19 cellular contexts compared by ENCODE assay signal in the genomic region with DNA sequence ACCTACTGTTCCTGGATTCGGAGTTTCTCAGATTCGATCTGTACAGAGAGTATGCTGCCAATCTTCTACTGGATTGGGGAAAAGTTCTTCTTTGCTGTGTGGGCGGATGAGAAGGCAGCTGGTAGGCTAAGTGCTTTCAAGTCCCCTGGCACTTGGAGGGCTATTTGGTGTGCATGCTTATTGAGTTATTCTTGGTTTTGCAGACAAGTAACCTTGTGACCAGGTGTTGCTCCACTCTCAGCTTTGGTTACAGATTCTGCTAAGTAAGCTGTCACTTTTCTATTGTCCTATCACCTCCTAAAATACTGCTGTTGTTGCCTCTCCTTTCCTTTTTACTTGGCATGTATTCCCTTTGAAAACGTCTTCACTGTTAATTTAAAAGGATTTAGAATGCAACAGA.
DNase-seq lines count a peak whose midpoint lies in the region; FAIRE-seq and TF ChIP-seq lines count a peak whose summit lies in the region.
"Had no signal": no experiment of that assay in that cellular context is flagged by ENCODE, and none has a peak within 500 bp of the region (broad histone marks: within the 10 kb centered on the region; RNA-seq: fewer than 3 reads in every experiment).

No MANE protein-coding gene starts in this region.

- H3K27me3 ChIP-seq in H1 (replicated peaks in 1 of 4; ENCODE audit: control insufficient read depth in 3 of 4, extremely low read depth in 1 of 4, insufficient read depth in 3 of 4, low read length in 3 of 4), result no peaks in the 10 kb centered on the region
- no peaks in the 10 kb centered on the region for H3K27me3 ChIP-seq in thyroid gland
- H3K27me3 ChIP-seq: BLaER1 had no signal

- no peak overlapping the region for H2BK20ac ChIP-seq in H1 (ENCODE audit: low read length)

- no peaks in the 10 kb centered on the region for H3K79me1 ChIP-seq in H1 (ENCODE audit: low read depth, low read length)

- 0 out of 2 replicates have a peak overlapping the region, but pooled peaks have one; percentile 4 for H2AFZ ChIP-seq in H1 (ENCODE audit: low read length)

- POLR2A ChIA-PET in H1 (lab: Charles Lee; ENCODE audit: partially characterized antibody), result no interaction called here

- no peak for TF ChIP-seq EP300 in H1 (IDR thresholded peaks at IDR 0.05; ENCODE audit: borderline replicate concordance in 1 of 2, low read depth in 2 of 2, low read length in 2 of 2)

- H3K27ac ChIP-seq in H1 (ENCODE audit: low read depth, low read length) (no peak overlapping the region), thyroid gland (no peak overlapping the region)
- H3K27ac ChIP-seq: 22Rv1, BLaER1, C4-2B had no signal

- no peak overlapping the region for H2BK15ac ChIP-seq in H1 (ENCODE audit: low read length)

- no peaks in the 10 kb centered on the region for H3K36me3 ChIP-seq in H1 (ENCODE audit: control insufficient read depth in 2 of 4, insufficient read depth in 4 of 4, low read length in 3 of 4)
- no peaks in the 10 kb centered on the region for H3K36me3 ChIP-seq in thyroid gland
- H3K36me3 ChIP-seq: BLaER1 had no signal

- H3K9ac ChIP-seq in H1 (replicated peaks in 1 of 4; ENCODE audit: extremely low read depth in 1 of 4, low read depth in 3 of 4, low read length in 3 of 4), result no peak overlapping the region
- H3K9ac ChIP-seq: BLaER1 had no signal

- H3K9me3 ChIP-seq in H1 (ENCODE audit: insufficient read depth in 2 of 2, low read depth in 1 of 2, low read length in 1 of 2), result no peaks in the 10 kb centered on the region
- no peaks in the 10 kb centered on the region for H3K9me3 ChIP-seq in thyroid gland
- H3K9me3 ChIP-seq: BLaER1, Caco-2 had no signal

- intact Hi-C loops in thyroid gland (cut with DNase I), result no loop called here

- CTCF ChIA-PET in H1 (lab: Charles Lee; ENCODE audit: partially characterized antibody), result no interaction called here

- H3K18ac ChIP-seq in H1 (ENCODE audit: extremely low read depth, low read length), result no peak overlapping the region

- no peak overlapping the region for H3K14ac ChIP-seq in H1 (ENCODE audit: insufficient read length)

- no peaks in the 10 kb centered on the region for H3K79me2 ChIP-seq in H1 (ENCODE audit: control insufficient read depth in 1 of 2, insufficient read depth in 2 of 2, low read length in 2 of 2)

- no peak overlapping the region for H4K5ac ChIP-seq in H1 (ENCODE audit: insufficient read length, low read depth, low read length)

- peak; percentile 24 for DNase-seq in NCI-H2171 treated with DMSO at 0.1 percent for 48 hours (lab: John Stamatoyannopoulos, UW)
- DNase-seq in NCI-H2171 (lab: John Stamatoyannopoulos, UW), result no peak
- DNase-seq in H1 (ENCODE audit: low read depth in 1 of 2, low spot score in 2 of 2), result no peak
- peak; percentile 14 to 46 for DNase-seq in thyroid gland
- no peak for DNase-seq in NCI-H1092 (lab: John Stamatoyannopoulos, UW)
- DNase-seq in mesenteric fat pad (ENCODE audit: low spot score), result no peak
- DNase-seq: Caco-2; CD4-positive, CD25-positive, alpha-beta regulatory T cell; CD8-positive, alpha-beta T cell; DMS153; DND-41; GOT3; H9 had no signal

- no peak overlapping the region for H2BK5ac ChIP-seq in H1 (ENCODE audit: low read depth, low read length)

- H3K4ac ChIP-seq in H1 (replicated peaks; ENCODE audit: insufficient read length, low read depth, low read length), result no peak overlapping the region

- H2AK5ac ChIP-seq in H1 (ENCODE audit: low read depth, low read length), result no peak overlapping the region

- no peak overlapping the region for H2BK12ac ChIP-seq in H1 (ENCODE audit: low read depth, low read length)

- H3K4me2 ChIP-seq in H1 (ENCODE audit: insufficient read depth in 1 of 2, low read depth in 2 of 2, low read length in 2 of 2), result no peak overlapping the region
- H3K4me2 ChIP-seq: BLaER1 had no signal

- no peak for FAIRE-seq in H1 (lab: Jason Lieb, UNC)
- FAIRE-seq: A204.1, G401.6, GM12892 had no signal

- no peaks in the 10 kb centered on the region for H4K20me1 ChIP-seq in H1 (replicated peaks in 1 of 2; ENCODE audit: control insufficient read depth in 1 of 2, insufficient read depth in 2 of 2, low read length in 2 of 2)
- H4K20me1 ChIP-seq: BLaER1 had no signal

- no peak for TF ChIP-seq RAD21 in H1 (IDR thresholded peaks at IDR 0.05 in 1 of 2, conservative IDR thresholded peaks at IDR 0.05 in 1 of 2; ENCODE audit: low read depth in 2 of 2, low read length in 2 of 2)

- WGBS in H1 (ENCODE audit: extremely low coverage in 1 of 2, insufficient coverage in 1 of 2, insufficient read length in 1 of 2, insufficient replicate concordance in 2 of 2, low coverage in 1 of 2, low lambda C conversion rate in 2 of 2, missing lambda C conversion rate in 1 of 2), 2 experiments, result 95% methylated on average over 4 of the region's 4 CpGs; no CpG with 5 or more reads in 1 of the 2 experiments
- 50 to 56% methylated on average over 4 of the region's 4 CpGs for WGBS in thyroid gland, 2 donors

- H2BK120ac ChIP-seq in H1 (replicated peaks; ENCODE audit: low read depth, low read length), result no peak overlapping the region

- no peaks in the 10 kb centered on the region for H3K23me2 ChIP-seq in H1 (ENCODE audit: low read depth, low read length)

- no peaks in the 10 kb centered on the region for H3K4me1 ChIP-seq in H1 (replicated peaks in 1 of 4; ENCODE audit: control insufficient read depth in 3 of 4, insufficient read depth in 4 of 4, low read length in 3 of 4)
- H3K4me1 ChIP-seq in thyroid gland, result no peaks in the 10 kb centered on the region
- H3K4me1 ChIP-seq: BLaER1, Caco-2 had no signal

- no peak overlapping the region for H3K23ac ChIP-seq in H1 (ENCODE audit: insufficient read length)

- no peak overlapping the region for H4K91ac ChIP-seq in H1 (replicated peaks; ENCODE audit: insufficient read length, low read length)

- H4K8ac ChIP-seq in H1 (ENCODE audit: extremely low read depth, insufficient read depth, low read length), result no peak overlapping the region

- no peak for TF ChIP-seq POLR2A in H1 (IDR thresholded peaks at IDR 0.05; ENCODE audit: control extremely low read depth in 1 of 2, low read depth in 2 of 2, low read length in 2 of 2)
- TF ChIP-seq POLR2A in thyroid gland (IDR thresholded peaks at IDR 0.05), result no peak

- H3K4me3 ChIP-seq in H1 (ENCODE audit: extremely low read depth in 1 of 4, insufficient read depth in 2 of 4, low read depth in 3 of 4, low read length in 4 of 4) (no peak overlapping the region), thyroid gland (replicated peaks in 1 of 3) (no peak overlapping the region)
- H3K4me3 ChIP-seq: BLaER1 had no signal

- TF ChIP-seq CTCF in H1 (IDR thresholded peaks at IDR 0.05; ENCODE audit: control extremely low read depth in 1 of 3, insufficient read depth in 1 of 3, low read depth in 1 of 3, low read length in 3 of 3), result no peak
- TF ChIP-seq CTCF in thyroid gland (IDR thresholded peaks at IDR 0.05), result no peak

- H3K56ac ChIP-seq in H1 (replicated peaks; ENCODE audit: insufficient read length, low read depth, low read length), result no peak overlapping the region

TF ChIP-seq in H1, 55 proteins besides CTCF, POLR2A, EP300 and RAD21:
- no peak for TF ChIP-seq CHD1 (IDR thresholded peaks at IDR 0.05; ENCODE audit: low read depth, low read length)
- TF ChIP-seq SRF (IDR thresholded peaks at IDR 0.05; ENCODE audit: low read depth, low read length), result no peak
- TF ChIP-seq SP1 (IDR thresholded peaks at IDR 0.05; ENCODE audit: low read depth, low read length), result no peak
- TF ChIP-seq USF2 (IDR thresholded peaks at IDR 0.05; ENCODE audit: low read length), result no peak
- TF ChIP-seq SP2 (IDR thresholded peaks at IDR 0.05; ENCODE audit: low read length), result no peak
- no peak for TF ChIP-seq GTF2F1 (IDR thresholded peaks at IDR 0.05; ENCODE audit: borderline replicate concordance, low read depth, low read length)
- TF ChIP-seq TAF1 (IDR thresholded peaks at IDR 0.05; ENCODE audit: low read depth, low read length), result no peak
- no peak for TF ChIP-seq BCL11A (IDR thresholded peaks at IDR 0.05; ENCODE audit: low read depth in 2 of 2, low read length in 2 of 2)
- TF ChIP-seq, protein P1, sequence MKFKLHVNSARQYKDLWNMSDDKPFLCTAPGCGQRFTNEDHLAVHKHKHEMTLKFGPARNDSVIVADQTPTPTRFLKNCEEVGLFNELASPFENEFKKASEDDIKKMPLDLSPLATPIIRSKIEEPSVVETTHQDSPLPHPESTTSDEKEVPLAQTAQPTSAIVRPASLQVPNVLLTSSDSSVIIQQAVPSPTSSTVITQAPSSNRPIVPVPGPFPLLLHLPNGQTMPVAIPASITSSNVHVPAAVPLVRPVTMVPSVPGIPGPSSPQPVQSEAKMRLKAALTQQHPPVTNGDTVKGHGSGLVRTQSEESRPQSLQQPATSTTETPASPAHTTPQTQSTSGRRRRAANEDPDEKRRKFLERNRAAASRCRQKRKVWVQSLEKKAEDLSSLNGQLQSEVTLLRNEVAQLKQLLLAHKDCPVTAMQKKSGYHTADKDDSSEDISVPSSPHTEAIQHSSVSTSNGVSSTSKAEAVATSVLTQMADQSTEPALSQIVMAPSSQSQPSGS (IDR thresholded peaks at IDR 0.05; ENCODE audit: low read length), result no peak
- TF ChIP-seq JUN (IDR thresholded peaks at IDR 0.05; ENCODE audit: low read depth, low read length), result no peak
- TF ChIP-seq SIN3A (conservative IDR thresholded peaks at IDR 0.05 in 1 of 2, IDR thresholded peaks at IDR 0.05 in 1 of 2; ENCODE audit: low read depth in 1 of 2, low read length in 2 of 2), result no peak
- no peak for TF ChIP-seq BRCA1 (IDR thresholded peaks at IDR 0.05; ENCODE audit: low read depth, low read length)
- no peak for TF ChIP-seq ZNF274 (IDR thresholded peaks at IDR 0.05; ENCODE audit: borderline replicate concordance, extremely low read depth, low read length)
- no peak for TF ChIP-seq ASH2L (IDR thresholded peaks at IDR 0.05; ENCODE audit: low read length)
- no peak for TF ChIP-seq EZH2 (IDR thresholded peaks at IDR 0.05; ENCODE audit: low read depth, low read length, severe bottlenecking)
- TF ChIP-seq MAFK (IDR thresholded peaks at IDR 0.05; ENCODE audit: low read depth, low read length), result no peak
TF ChIP-seq in H1: peak in this region for 0.

Comparison
In these comparisons a context has a peak if more than half of its experiments do, and no peak if none do; other contexts are left out.
1. DNase-seq: peak in NCI-H2171 treated with DMSO at 0.1 percent for 48 hours (single experiment) and thyroid gland (2 of 2); none in NCI-H2171 (single experiment), H1 (0 of 2), NCI-H1092 (single experiment) and mesenteric fat pad (single experiment).